Comparison of ENCODE assay signal across 22 cellular contexts in genomic region chr13:112132619-112133018, GRCh38.
"Had no signal": no experiment of that assay in that cellular context is flagged by ENCODE, and none has a peak within 500 bp of the region (broad histone marks: within the 10 kb centered on the region; RNA-seq: fewer than 3 reads in every experiment).

No MANE protein-coding gene starts in this region.

- H3K9ac ChIP-seq: KMS-11, SK-N-SH had no signal

- H3K27me3 Mint-ChIP-seq: activated CD4-positive, alpha-beta memory T cell treated with anti-CD3 and anti-CD28 coated beads for 36 hours; activated CD4-positive, alpha-beta T cell treated with anti-CD3 and anti-CD28 coated beads, Interleukin-2, amount 10 ng/mL, durations not matched to agents 7 days and 5 days had no signal

- ATAC-seq: activated T-cell treated with anti-CD3 and anti-CD28 coated beads, Interleukin-2, amount 50 U/mL, for 4 hours had no signal

- H3K4me3 Mint-ChIP-seq: activated CD4-positive, alpha-beta memory T cell treated with anti-CD3 and anti-CD28 coated beads for 36 hours; activated CD4-positive, alpha-beta T cell treated with anti-CD3 and anti-CD28 coated beads, Interleukin-2, amount 10 ng/mL, durations not matched to agents 7 days and 5 days; activated naive CD4-positive, alpha-beta T cell treated with anti-CD3 and anti-CD28 coated beads, Interleukin-2, amount 10 ng/mL, durations not matched to agents 7 days and 5 days; activated naive CD8-positive, alpha-beta T cell treated with anti-CD3 and anti-CD28 coated beads for 36 hours; activated T-cell treated with anti-CD3 and anti-CD28 coated beads, Interleukin-2, amount 50 U/mL, for 4 hours had no signal

- H3K27me3 ChIP-seq: brain microvascular endothelial cell, Peyer's patch, SJCRH30 had no signal

- DNase-seq: activated CD4-positive, alpha-beta memory T cell treated with anti-CD3 and anti-CD28 coated beads for 36 hours; activated CD4-positive, alpha-beta T cell treated with anti-CD3 and anti-CD28 coated beads, Interleukin-2, amount 10 ng/mL, durations not matched to agents 7 days and 5 days; activated CD4-positive, CD25-positive, alpha-beta regulatory T cell; activated CD8-positive, alpha-beta memory T cell treated with anti-CD3 and anti-CD28 coated beads for 24 hours; activated gamma-delta T cell treated with Interleukin-2 at 50 U/mL for 16 hours; activated naive CD4-positive, alpha-beta T cell treated with anti-CD3 and anti-CD28 coated beads, Interleukin-2, amount 10 ng/mL, durations not matched to agents 7 days and 5 days; activated naive CD8-positive, alpha-beta T cell treated with anti-CD3 and anti-CD28 coated beads for 36 hours; activated T-cell treated with anti-CD3 and anti-CD28 coated beads, Interleukin-2, amount 50 U/mL, for 4 hours; brain microvascular endothelial cell; NCI-H1930; NCI-H2107; NCI-H226; NCI-H526 treated with DMSO at 0.1 percent for 48 hours; NCI-H82; Right ventricle myocardium superior; SJCRH30; SK-N-SH; T-helper 1 cell had no signal

- H3K9me3 ChIP-seq: Peyer's patch, SJCRH30, SK-N-SH had no signal

- H3K36me3 ChIP-seq: brain microvascular endothelial cell, Peyer's patch, SJCRH30 had no signal

- H3K9me3 Mint-ChIP-seq: activated CD4-positive, alpha-beta memory T cell treated with anti-CD3 and anti-CD28 coated beads for 36 hours; activated CD4-positive, alpha-beta T cell treated with anti-CD3 and anti-CD28 coated beads, Interleukin-2, amount 10 ng/mL, durations not matched to agents 7 days and 5 days; activated naive CD4-positive, alpha-beta T cell treated with anti-CD3 and anti-CD28 coated beads, Interleukin-2, amount 10 ng/mL, durations not matched to agents 7 days and 5 days; activated naive CD8-positive, alpha-beta T cell treated with anti-CD3 and anti-CD28 coated beads for 36 hours; activated T-cell treated with anti-CD3 and anti-CD28 coated beads, Interleukin-2, amount 50 U/mL, for 4 hours had no signal

- H3K27ac ChIP-seq: brain microvascular endothelial cell, KMS-11, Peyer's patch, RWPE1, SJCRH30, VCaP had no signal

- H3K27ac Mint-ChIP-seq: activated CD4-positive, alpha-beta memory T cell treated with anti-CD3 and anti-CD28 coated beads for 36 hours; activated CD4-positive, alpha-beta T cell treated with anti-CD3 and anti-CD28 coated beads, Interleukin-2, amount 10 ng/mL, durations not matched to agents 7 days and 5 days; activated naive CD4-positive, alpha-beta T cell treated with anti-CD3 and anti-CD28 coated beads, Interleukin-2, amount 10 ng/mL, durations not matched to agents 7 days and 5 days; activated naive CD8-positive, alpha-beta T cell treated with anti-CD3 and anti-CD28 coated beads for 36 hours had no signal

- H3K4me1 Mint-ChIP-seq: activated CD4-positive, alpha-beta T cell treated with anti-CD3 and anti-CD28 coated beads, Interleukin-2, amount 10 ng/mL, durations not matched to agents 7 days and 5 days; activated naive CD4-positive, alpha-beta T cell treated with anti-CD3 and anti-CD28 coated beads, Interleukin-2, amount 10 ng/mL, durations not matched to agents 7 days and 5 days; activated naive CD8-positive, alpha-beta T cell treated with anti-CD3 and anti-CD28 coated beads for 36 hours had no signal

- H3K36me3 Mint-ChIP-seq: activated CD4-positive, alpha-beta memory T cell treated with anti-CD3 and anti-CD28 coated beads for 36 hours; activated naive CD4-positive, alpha-beta T cell treated with anti-CD3 and anti-CD28 coated beads, Interleukin-2, amount 10 ng/mL, durations not matched to agents 7 days and 5 days; activated naive CD8-positive, alpha-beta T cell treated with anti-CD3 and anti-CD28 coated beads for 36 hours had no signal

- H3K4me2 ChIP-seq: KMS-11, SK-N-SH had no signal

- H3K4me3 ChIP-seq: Peyer's patch, SJCRH30 had no signal
